8 cellular contexts compared by ENCODE assay signal in the genomic region with DNA sequence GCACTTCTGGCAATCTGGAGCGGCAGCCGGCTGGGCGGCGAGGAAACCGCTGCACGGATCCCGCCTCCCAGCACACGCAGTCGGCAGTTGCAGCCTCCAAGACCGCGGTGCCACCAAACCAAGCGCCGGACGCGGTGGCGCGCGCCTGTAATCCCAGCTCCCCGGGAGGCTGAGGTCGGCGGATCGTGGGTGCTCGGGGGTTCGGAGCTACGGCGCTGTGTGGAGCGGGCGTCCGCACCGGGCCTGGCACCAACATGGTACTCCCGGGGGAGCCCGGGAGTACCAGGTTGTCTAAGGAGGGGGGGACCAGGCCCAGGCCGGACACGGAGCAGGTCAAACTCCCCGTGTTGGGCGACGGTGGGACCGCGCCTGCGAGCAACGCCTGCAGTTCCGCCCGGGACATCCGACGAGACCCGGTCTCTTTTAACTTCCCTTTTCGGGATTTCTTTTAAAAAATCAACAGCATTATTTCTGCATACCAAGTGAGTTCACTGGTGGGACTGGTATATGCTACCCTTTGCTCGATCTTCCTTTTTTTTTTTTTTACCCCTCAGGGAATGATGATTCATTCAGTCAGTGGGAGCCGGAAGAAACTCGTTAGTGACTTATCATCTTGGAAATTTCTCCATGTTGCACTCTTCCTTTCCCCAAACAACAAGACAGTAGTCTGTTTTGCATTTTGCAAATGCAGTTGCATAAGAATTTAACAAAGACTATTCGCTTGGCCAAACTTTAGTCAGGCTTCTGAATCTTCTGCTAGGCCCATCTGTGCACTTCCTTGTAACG. TPM values are rescaled to one million over a fixed set of nuclear protein-coding genes. Genes with fewer than 3 reads are reported as not detected.
DNase-seq lines count a peak whose midpoint lies in the region; ATAC-seq, FAIRE-seq and TF ChIP-seq lines count a peak whose summit lies in the region.

No MANE protein-coding gene starts in this region.

- no peak for TF ChIP-seq CTCF in esophagus squamous epithelium (IDR thresholded peaks at IDR 0.05)
- TF ChIP-seq CTCF in transverse colon (IDR thresholded peaks at IDR 0.05) = no peak

- H3K9me3 ChIP-seq in esophagus squamous epithelium = no peaks in the 10 kb centered on the region
- no peaks in the 10 kb centered on the region for H3K9me3 ChIP-seq in transverse colon

- TF ChIP-seq POLR2A in esophagus squamous epithelium (IDR thresholded peaks at IDR 0.05) (no peak), transverse colon (IDR thresholded peaks at IDR 0.05) (no peak)

- H3K27ac ChIP-seq in esophagus squamous epithelium = peak overlapping the region in 1 of 4 donors; percentile 0
- no peak overlapping the region for H3K27ac ChIP-seq in transverse colon

- no peaks in the 10 kb centered on the region for H3K36me3 ChIP-seq in esophagus squamous epithelium
- H3K36me3 ChIP-seq in transverse colon = no peaks in the 10 kb centered on the region

- H3K4me3 ChIP-seq in esophagus squamous epithelium = peak overlapping the region in 3 of 4 donors; percentile 11 to 33 (median 24)
- peak overlapping the region in 1 of 4 donors; percentile 37 for H3K4me3 ChIP-seq in transverse colon

- DNase-seq in GM19239 (ENCODE audit: insufficient read length, low spot score) (no peak), T1000 (lab: John Stamatoyannopoulos, UW) (peak; percentile 21), esophagus squamous epithelium (lab: John Stamatoyannopoulos, UW) (no peak), posterior cingulate gyrus (peak in 6 of 10 donors; percentile 20 to 94 (median 64)), T-helper 9 cell (no peak), transverse colon (no peak), NCI-H2081 treated with DMSO at 0.1 percent for 48 hours (lab: John Stamatoyannopoulos, UW) (no peak)

- H3K27me3 ChIP-seq in esophagus squamous epithelium = peaks cover 0 to 28% (median 0%) of the 10 kb centered on the region in 4 donors
- peaks cover 13% of the 10 kb centered on the region for H3K27me3 ChIP-seq in transverse colon

- peak; percentile 45 for FAIRE-seq in GM19239 (lab: Jason Lieb, UNC)

- intact Hi-C loops in esophagus squamous epithelium (cut with DNase I) (no loop called here), posterior cingulate gyrus (cut with DNase I) (no loop called here), transverse colon (cut with DNase I; ENCODE audit: low total_unique reads) (no loop called here)

- no peak for ATAC-seq in GM18870 (IDR thresholded peaks at IDR 0.05; ENCODE audit: unreplicated experiment)

- peaks cover 0 to 26% (median 6%) of the 10 kb centered on the region in 3 donors for H3K4me1 ChIP-seq in esophagus squamous epithelium
- peaks cover 0 to 23% (median 7%) of the 10 kb centered on the region in 4 donors for H3K4me1 ChIP-seq in transverse colon

- in situ Hi-C loops in transverse colon (cut with MboI; ENCODE audit: low pct_ligation_motif_present in 1 of 4, low pct_unique_long_range_greater_than_20kb in 1 of 4, low sequenced_read_pairs in 3 of 4) = no loop called here

- 38 to 58% methylated on average over 20 to 21 of the region's 52 CpGs for WGBS in esophagus squamous epithelium, 2 donors
- WGBS in transverse colon (ENCODE audit: low coverage in 1 of 2), 2 donors = 68 to 74% methylated on average over 5 to 52 of the region's 52 CpGs

- no peak for TF ChIP-seq EP300 in transverse colon (IDR thresholded peaks at IDR 0.05; ENCODE audit: low read depth)

RNA-seq across cellular contexts. Expression of gene ZNF311, which starts 27.6 kb away (rescaled TPM):
- under 1 TPM; 0.27 to 0.57 (median 0.35) TPM for total RNA-seq in esophagus squamous epithelium
- total RNA-seq in transverse colon = 1 to 10 TPM in 2 of 4 donors, not detected in 2; 1.1 to 1.9 TPM

RNA-seq across cellular contexts. Expression of gene TRIM27, which starts 53.8 kb away (rescaled TPM):
- total RNA-seq in esophagus squamous epithelium (10 to 100 TPM; 25.0 to 51.9 (median 30.9) TPM), transverse colon (100 to 1,000 TPM in 1 of 4 donors, 10 to 100 TPM in 3; 27.3 to 237 (median 48.9) TPM)

Comparison
In these comparisons a context has a peak if more than half of its experiments do, and no peak if none do; other contexts are left out.
1. DNase-seq: peak in T1000 (single experiment) and posterior cingulate gyrus (6 of 10); none in GM19239 (single experiment), esophagus squamous epithelium (single experiment), T-helper 9 cell (single experiment), transverse colon (single experiment) and NCI-H2081 treated with DMSO at 0.1 percent for 48 hours (single experiment).